In genomic region chr16:17145029-17145428, GRCh38 we compare ENCODE assay signal across 39 cellular contexts.
"Had no signal": no experiment of that assay in that cellular context is flagged by ENCODE, and none has a peak within 500 bp of the region (broad histone marks: within the 10 kb centered on the region; RNA-seq: fewer than 3 reads in every experiment).

No MANE protein-coding gene starts in this region.

- H3K27ac Mint-ChIP-seq: activated naive CD4-positive, alpha-beta T cell treated with anti-CD3 and anti-CD28 coated beads for 36 hours; activated naive CD4-positive, alpha-beta T cell treated with anti-CD3 and anti-CD28 coated beads, Interleukin-2, amount 10 ng/mL, durations not matched to agents 7 days and 5 days; activated naive CD4-positive, alpha-beta T cell treated with anti-CD3 and anti-CD28 coated beads, Interleukin-2, amount 50 U/mL, for 24 hours; activated naive CD4-positive, alpha-beta T cell treated with anti-CD3 and anti-CD28 coated beads, Interleukin-2, amount 50 U/mL, for 72 hours; activated naive CD8-positive, alpha-beta T cell; activated naive CD8-positive, alpha-beta T cell treated with anti-CD3 and anti-CD28 coated beads for 36 hours; activated naive CD8-positive, alpha-beta T cell treated with anti-CD3 and anti-CD28 coated beads, Interleukin-2, amount 10 ng/mL, durations not matched to agents 7 days and 5 days; activated naive CD8-positive, alpha-beta T cell treated with anti-CD3 and anti-CD28 coated beads, Interleukin-2, amount 50 U/mL, for 24 hours; activated T-cell treated with anti-CD3 and anti-CD28 coated beads, Interleukin-2, amount 50 U/mL, for 72 hours; activated T-helper 1 cell treated with anti-CD3 and anti-CD28 coated beads, Interleukin-12 subunit alpha, Interleukin-12 subunit beta, Interleukin-2, Interleukin-4 antibody, amounts not matched to agents 30 ng/mL and 10 ng/mL and 1 ng/mL, durations not matched to agents 14 hours and 24 hours and 36 hours; activated T-helper 17 cell treated with anti-CD3 and anti-CD28 coated beads, Interleukin-2, amount 50 U/mL, for 72 hours; activated T-helper 2 cell treated with anti-CD3 and anti-CD28 coated beads, Interferon-gamma antibody, Interleukin-2, Interleukin-4, amounts not matched to agents 10 μg/mL and 5 μg/mL and 100 μg/mL, durations not matched to agents 14 hours and 24 hours and 36 hours had no signal

- H3K4me1 Mint-ChIP-seq: activated naive CD4-positive, alpha-beta T cell treated with anti-CD3 and anti-CD28 coated beads, Interleukin-2, amount 10 ng/mL, durations not matched to agents 7 days and 5 days; activated naive CD4-positive, alpha-beta T cell treated with anti-CD3 and anti-CD28 coated beads, Interleukin-2, amount 50 U/mL, for 24 hours; activated naive CD8-positive, alpha-beta T cell treated with anti-CD3 and anti-CD28 coated beads for 36 hours; activated naive CD8-positive, alpha-beta T cell treated with anti-CD3 and anti-CD28 coated beads, Interleukin-2, amount 10 ng/mL, durations not matched to agents 7 days and 5 days; activated naive CD8-positive, alpha-beta T cell treated with anti-CD3 and anti-CD28 coated beads, Interleukin-2, amount 50 U/mL, for 24 hours; central memory CD8-positive, alpha-beta T cell had no signal

- ATAC-seq: activated naive CD4-positive, alpha-beta T cell treated with anti-CD3 and anti-CD28 coated beads, Interleukin-2, amount 50 U/mL, for 72 hours; activated naive CD8-positive, alpha-beta T cell treated with anti-CD3 and anti-CD28 coated beads, Interleukin-2, amount 50 U/mL, for 24 hours; activated T-cell treated with anti-CD3 and anti-CD28 coated beads, Interleukin-2, amount 50 U/mL, for 4 hours; body of pancreas had no signal

- DNase-seq: activated effector memory CD4-positive, alpha-beta T cell treated with anti-CD3 and anti-CD28 coated beads, Interleukin-2, amount 50 U/mL, for 16 hours; activated effector memory CD4-positive, alpha-beta T cell treated with Interleukin-2 at 50 U/mL for 16 hours; activated gamma-delta T cell; activated gamma-delta T cell treated with Interleukin-2 at 50 U/mL for 16 hours; activated naive CD4-positive, alpha-beta T cell; activated naive CD4-positive, alpha-beta T cell treated with anti-CD3 and anti-CD28 coated beads for 36 hours; activated naive CD4-positive, alpha-beta T cell treated with anti-CD3 and anti-CD28 coated beads, Interleukin-2, amount 10 ng/mL, durations not matched to agents 7 days and 5 days; activated naive CD4-positive, alpha-beta T cell treated with anti-CD3 and anti-CD28 coated beads, Interleukin-2, amount 50 U/mL, for 16 hours; activated naive CD4-positive, alpha-beta T cell treated with Interleukin-2 at 50 U/mL for 16 hours; activated naive CD8-positive, alpha-beta T cell treated with anti-CD3 and anti-CD28 coated beads for 36 hours; activated naive CD8-positive, alpha-beta T cell treated with anti-CD3 and anti-CD28 coated beads, Interleukin-2, amount 10 ng/mL, durations not matched to agents 7 days and 5 days; activated naive CD8-positive, alpha-beta T cell treated with anti-CD3 and anti-CD28 coated beads, Interleukin-2, amount 50 U/mL, for 24 hours; activated T-cell treated with anti-CD3 and anti-CD28 coated beads, Interleukin-2, amount 50 U/mL, for 4 hours; activated T-cell treated with anti-CD3 and anti-CD28 coated beads, Interleukin-2, amount 50 U/mL, for 48 hours; activated T-cell treated with anti-CD3 and anti-CD28 coated beads, Interleukin-2, amount 50 U/mL, for 72 hours; adrenal gland; amniotic stem cell; amygdala; anterior cingulate cortex; aorta; body of pancreas; brain microvascular endothelial cell; caudate nucleus; central memory CD4-positive, alpha-beta T cell; cerebellar nuclear complex had no signal

- H3K36me3 ChIP-seq: adrenal gland, brain microvascular endothelial cell, breast epithelium, cardiac muscle cell had no signal

- FAIRE-seq: astrocyte, bronchial epithelial cell, colon had no signal

- H3K27me3 Mint-ChIP-seq: activated naive CD4-positive, alpha-beta T cell treated with anti-CD3 and anti-CD28 coated beads, Interleukin-2, amount 10 ng/mL, durations not matched to agents 7 days and 5 days; activated naive CD4-positive, alpha-beta T cell treated with anti-CD3 and anti-CD28 coated beads, Interleukin-2, amount 50 U/mL, for 24 hours; activated naive CD8-positive, alpha-beta T cell; activated naive CD8-positive, alpha-beta T cell treated with anti-CD3 and anti-CD28 coated beads for 36 hours; activated naive CD8-positive, alpha-beta T cell treated with anti-CD3 and anti-CD28 coated beads, Interleukin-2, amount 10 ng/mL, durations not matched to agents 7 days and 5 days; activated naive CD8-positive, alpha-beta T cell treated with anti-CD3 and anti-CD28 coated beads, Interleukin-2, amount 50 U/mL, for 24 hours; activated T-helper 17 cell treated with anti-CD3 and anti-CD28 coated beads, Interleukin-2, amount 50 U/mL, for 72 hours; central memory CD8-positive, alpha-beta T cell had no signal

- H3K9me3 Mint-ChIP-seq: activated naive CD4-positive, alpha-beta T cell treated with anti-CD3 and anti-CD28 coated beads for 36 hours; activated naive CD4-positive, alpha-beta T cell treated with anti-CD3 and anti-CD28 coated beads, Interleukin-2, amount 10 ng/mL, durations not matched to agents 7 days and 5 days; activated naive CD4-positive, alpha-beta T cell treated with anti-CD3 and anti-CD28 coated beads, Interleukin-2, amount 50 U/mL, for 24 hours; activated naive CD4-positive, alpha-beta T cell treated with anti-CD3 and anti-CD28 coated beads, Interleukin-2, amount 50 U/mL, for 72 hours; activated naive CD8-positive, alpha-beta T cell treated with anti-CD3 and anti-CD28 coated beads for 36 hours; activated naive CD8-positive, alpha-beta T cell treated with anti-CD3 and anti-CD28 coated beads, Interleukin-2, amount 10 ng/mL, durations not matched to agents 7 days and 5 days; activated naive CD8-positive, alpha-beta T cell treated with anti-CD3 and anti-CD28 coated beads, Interleukin-2, amount 50 U/mL, for 24 hours; activated T-cell treated with anti-CD3 and anti-CD28 coated beads, Interleukin-2, amount 50 U/mL, for 4 hours; activated T-cell treated with anti-CD3 and anti-CD28 coated beads, Interleukin-2, amount 50 U/mL, for 72 hours; activated T-helper 1 cell treated with anti-CD3 and anti-CD28 coated beads, Interleukin-12 subunit alpha, Interleukin-12 subunit beta, Interleukin-2, Interleukin-4 antibody, amounts not matched to agents 30 ng/mL and 10 ng/mL and 1 ng/mL, durations not matched to agents 14 hours and 24 hours and 36 hours; activated T-helper 17 cell treated with anti-CD3 and anti-CD28 coated beads, Interleukin-2, amount 50 U/mL, for 72 hours; activated T-helper 2 cell treated with anti-CD3 and anti-CD28 coated beads, Interferon-gamma antibody, Interleukin-2, Interleukin-4, amounts not matched to agents 10 μg/mL and 5 μg/mL and 100 μg/mL, durations not matched to agents 14 hours and 24 hours and 36 hours; brain; central memory CD8-positive, alpha-beta T cell had no signal

- H3K9me3 ChIP-seq: adrenal gland, ascending aorta, body of pancreas, breast epithelium had no signal

- H3K4me1 ChIP-seq: adrenal gland, ascending aorta, body of pancreas, breast epithelium had no signal

- H3K4me3 Mint-ChIP-seq: activated naive CD4-positive, alpha-beta T cell treated with anti-CD3 and anti-CD28 coated beads for 36 hours; activated naive CD4-positive, alpha-beta T cell treated with anti-CD3 and anti-CD28 coated beads, Interleukin-2, amount 10 ng/mL, durations not matched to agents 7 days and 5 days; activated naive CD4-positive, alpha-beta T cell treated with anti-CD3 and anti-CD28 coated beads, Interleukin-2, amount 50 U/mL, for 24 hours; activated naive CD8-positive, alpha-beta T cell; activated naive CD8-positive, alpha-beta T cell treated with anti-CD3 and anti-CD28 coated beads for 36 hours; activated naive CD8-positive, alpha-beta T cell treated with anti-CD3 and anti-CD28 coated beads, Interleukin-2, amount 10 ng/mL, durations not matched to agents 7 days and 5 days; activated naive CD8-positive, alpha-beta T cell treated with anti-CD3 and anti-CD28 coated beads, Interleukin-2, amount 50 U/mL, for 24 hours; activated T-cell treated with anti-CD3 and anti-CD28 coated beads, Interleukin-2, amount 50 U/mL, for 4 hours; activated T-cell treated with anti-CD3 and anti-CD28 coated beads, Interleukin-2, amount 50 U/mL, for 72 hours; activated T-helper 1 cell treated with anti-CD3 and anti-CD28 coated beads, Interleukin-12 subunit alpha, Interleukin-12 subunit beta, Interleukin-2, Interleukin-4 antibody, amounts not matched to agents 30 ng/mL and 10 ng/mL and 1 ng/mL, durations not matched to agents 14 hours and 24 hours and 36 hours; activated T-helper 17 cell treated with anti-CD3 and anti-CD28 coated beads, Interleukin-2, amount 50 U/mL, for 72 hours; brain; central memory CD8-positive, alpha-beta T cell had no signal

- H3K36me3 Mint-ChIP-seq: activated naive CD4-positive, alpha-beta T cell treated with anti-CD3 and anti-CD28 coated beads, Interleukin-2, amount 50 U/mL, for 72 hours had no signal

- H3K27me3 ChIP-seq: adrenal gland, ascending aorta, body of pancreas, brain microvascular endothelial cell, breast epithelium, cardiac muscle cell had no signal

- H3K4me3 ChIP-seq: adrenal gland, ascending aorta, body of pancreas, breast epithelium, cardiac muscle cell had no signal

- H3K27ac ChIP-seq: adrenal gland, ascending aorta, body of pancreas, brain microvascular endothelial cell, breast epithelium, cardiac muscle cell had no signal
